ENCODE assay signal across 10 cellular contexts in the genomic region with DNA sequence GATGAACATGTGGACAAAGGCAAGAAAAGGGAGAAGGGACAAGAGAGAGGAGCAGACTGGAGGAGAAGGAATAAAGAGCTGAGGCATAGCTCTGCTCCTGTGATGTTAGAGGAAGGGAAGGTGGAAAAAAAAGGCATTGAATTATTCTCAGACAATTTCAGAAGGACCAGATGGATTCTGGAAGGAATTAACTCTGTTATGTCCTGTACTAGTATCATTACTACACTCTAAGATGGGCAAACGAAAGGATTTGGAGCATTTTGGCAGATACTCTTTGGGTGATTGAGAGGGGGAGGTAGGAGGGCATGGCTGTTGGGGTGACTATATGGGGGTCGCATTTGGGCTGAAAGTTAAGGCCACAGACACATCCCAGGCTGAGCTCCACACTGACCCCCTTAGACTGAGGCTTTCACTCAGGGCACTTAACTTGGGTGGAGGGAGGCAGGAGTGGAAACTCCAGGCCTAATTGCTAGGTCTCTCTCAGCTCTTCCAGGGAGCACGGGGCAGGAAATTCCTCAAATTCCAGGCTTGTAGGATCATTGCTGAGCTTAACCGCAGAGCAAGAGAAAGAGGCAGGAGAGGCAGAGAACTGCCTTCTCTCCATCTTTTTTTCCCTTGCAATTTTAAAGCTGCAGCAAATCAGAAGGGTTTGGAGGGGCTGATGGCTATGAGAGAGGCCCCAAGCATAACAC. TPM values are rescaled to one million over a fixed set of nuclear protein-coding genes. Genes with fewer than 3 reads are reported as not detected.
A peak's percentile ranks its signal among the peaks of the same experiment; 100 is the strongest.
DNase-seq lines count a peak whose midpoint lies in the region; ATAC-seq, FAIRE-seq and TF ChIP-seq lines count a peak whose summit lies in the region.
"Had no signal": no experiment of that assay in that cellular context is flagged by ENCODE, and none has a peak within 500 bp of the region (broad histone marks: within the 10 kb centered on the region; RNA-seq: fewer than 3 reads in every experiment).

No MANE protein-coding gene starts in this region.

- DNase-seq in WTC11 (ENCODE audit: low spot score) (peak; percentile 64), heart right ventricle (peak in 1 of 2 donors; percentile 72), pulmonary artery endothelial cell (ENCODE audit: low read depth, low spot score) (peak; percentile 85), D341Med (ENCODE audit: low spot score) (no peak)
- DNase-seq in activated CD4-positive, alpha-beta T cell treated with anti-CD3 and anti-CD28 coated beads for 1 hour: no peak
- no peak for DNase-seq in stimulated activated naive CD4-positive, alpha-beta T cell (lab: John Stamatoyannopoulos, UW)

- H3K9me3 ChIP-seq in heart right ventricle: no peaks in the 10 kb centered on the region

- H3K4me3 Mint-ChIP-seq in WTC11: peak overlapping the region; percentile 37

- H3K27ac ChIP-seq in heart right ventricle: peak overlapping the region; percentile 73 to 94 (median 83)

- POLR2A ChIA-PET in WTC11 (lab: Charles Lee): interaction anchor here (0.5 to 1.9 kb wide), 10 partner anchors 7 to 221 kb away, joined by 3 to 8 read pairs (median 4); a partner anchor contains a TSS

- H3K9me3 Mint-ChIP-seq in WTC11: no peaks in the 10 kb centered on the region

- no peak for TF ChIP-seq CTCF in WTC11 (IDR thresholded peaks at IDR 0.05)
- no peak for TF ChIP-seq CTCF in heart right ventricle (IDR thresholded peaks at IDR 0.05)

- H3K36me3 Mint-ChIP-seq in WTC11: no peaks in the 10 kb centered on the region; the same call in 1 of the 2 replicates

- no peaks in the 10 kb centered on the region for H3K27me3 Mint-ChIP-seq in WTC11 (ENCODE audit: low read depth)

- FAIRE-seq in G401.6 (lab: Jason Lieb, UNC): peak; percentile 98
- FAIRE-seq: GM12878, islet of Langerhans had no signal

- peaks cover 31 to 95% (median 80%) of the 10 kb centered on the region in 9 donors for H3K4me1 ChIP-seq in heart right ventricle

- 19 to 22% methylated on average over 4 of the region's 4 CpGs for WGBS in heart right ventricle, 2 donors

- intact Hi-C loops in heart right ventricle (cut with DNase I): no loop called here

- no peaks in the 10 kb centered on the region for H3K36me3 ChIP-seq in heart right ventricle

- no peaks in the 10 kb centered on the region for H3K27me3 ChIP-seq in heart right ventricle

- peak; percentile 87 for ATAC-seq in WTC11
- ATAC-seq in heart right ventricle: peak; percentile 81 to 91 (median 86)
- ATAC-seq in GM19452 (IDR thresholded peaks at IDR 0.05; ENCODE audit: unreplicated experiment): no peak
- ATAC-seq: GM12878 had no signal

- H3K4me1 Mint-ChIP-seq in WTC11: peaks cover 95% of the 10 kb centered on the region

- peak overlapping the region; percentile 91 for H3K27ac Mint-ChIP-seq in WTC11

- H3K4me3 ChIP-seq in heart right ventricle: peak overlapping the region in 2 of 10 donors; percentile 5 to 17
- H3K4me3 ChIP-seq: GM12878 had no signal

- CTCF ChIA-PET in WTC11 (lab: Charles Lee): interaction anchor here (0.6 to 2.4 kb wide), 21 partner anchors 8 to 105 kb away, joined by 3 to 23 read pairs (median 6); a partner anchor contains a TSS

TF ChIP-seq in WTC11, 78 proteins besides CTCF, POLR2A, EP300 and RAD21:
- TF ChIP-seq ZBTB21 (CRISPR knock-in tag; IDR thresholded peaks at IDR 0.05; ENCODE audit: borderline replicate concordance) (0 out of 2 replicates have a peak, but pooled peaks have one; percentile 29), ETV6 (CRISPR knock-in tag; IDR thresholded peaks at IDR 0.05) (peak; percentile 82), TEAD1 (CRISPR knock-in tag; IDR thresholded peaks at IDR 0.05) (peak; percentile 98; the same call in 1 of the 2 replicates), ZNF263 (CRISPR knock-in tag; IDR thresholded peaks at IDR 0.05; ENCODE audit: low read depth) (peak; percentile 51; the same call in 1 of the 2 replicates), ZNF121 (CRISPR knock-in tag; IDR thresholded peaks at IDR 0.05) (no peak), TEAD4 (CRISPR knock-in tag; IDR thresholded peaks at IDR 0.05) (peak; percentile 96), SMAD4 (CRISPR knock-in tag; IDR thresholded peaks at IDR 0.05) (no peak)
- TF ChIP-seq, protein P1, sequence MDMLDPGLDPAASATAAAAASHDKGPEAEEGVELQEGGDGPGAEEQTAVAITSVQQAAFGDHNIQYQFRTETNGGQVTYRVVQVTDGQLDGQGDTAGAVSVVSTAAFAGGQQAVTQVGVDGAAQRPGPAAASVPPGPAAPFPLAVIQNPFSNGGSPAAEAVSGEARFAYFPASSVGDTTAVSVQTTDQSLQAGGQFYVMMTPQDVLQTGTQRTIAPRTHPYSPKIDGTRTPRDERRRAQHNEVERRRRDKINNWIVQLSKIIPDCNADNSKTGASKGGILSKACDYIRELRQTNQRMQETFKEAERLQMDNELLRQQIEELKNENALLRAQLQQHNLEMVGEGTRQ (CRISPR knock-in tag; IDR thresholded peaks at IDR 0.05): no peak
- TF ChIP-seq, protein P2, sequence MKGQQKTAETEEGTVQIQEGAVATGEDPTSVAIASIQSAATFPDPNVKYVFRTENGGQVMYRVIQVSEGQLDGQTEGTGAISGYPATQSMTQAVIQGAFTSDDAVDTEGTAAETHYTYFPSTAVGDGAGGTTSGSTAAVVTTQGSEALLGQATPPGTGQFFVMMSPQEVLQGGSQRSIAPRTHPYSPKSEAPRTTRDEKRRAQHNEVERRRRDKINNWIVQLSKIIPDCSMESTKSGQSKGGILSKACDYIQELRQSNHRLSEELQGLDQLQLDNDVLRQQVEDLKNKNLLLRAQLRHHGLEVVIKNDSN (CRISPR knock-in tag; IDR thresholded peaks at IDR 0.05): no peak
- TF ChIP-seq, protein P3, sequence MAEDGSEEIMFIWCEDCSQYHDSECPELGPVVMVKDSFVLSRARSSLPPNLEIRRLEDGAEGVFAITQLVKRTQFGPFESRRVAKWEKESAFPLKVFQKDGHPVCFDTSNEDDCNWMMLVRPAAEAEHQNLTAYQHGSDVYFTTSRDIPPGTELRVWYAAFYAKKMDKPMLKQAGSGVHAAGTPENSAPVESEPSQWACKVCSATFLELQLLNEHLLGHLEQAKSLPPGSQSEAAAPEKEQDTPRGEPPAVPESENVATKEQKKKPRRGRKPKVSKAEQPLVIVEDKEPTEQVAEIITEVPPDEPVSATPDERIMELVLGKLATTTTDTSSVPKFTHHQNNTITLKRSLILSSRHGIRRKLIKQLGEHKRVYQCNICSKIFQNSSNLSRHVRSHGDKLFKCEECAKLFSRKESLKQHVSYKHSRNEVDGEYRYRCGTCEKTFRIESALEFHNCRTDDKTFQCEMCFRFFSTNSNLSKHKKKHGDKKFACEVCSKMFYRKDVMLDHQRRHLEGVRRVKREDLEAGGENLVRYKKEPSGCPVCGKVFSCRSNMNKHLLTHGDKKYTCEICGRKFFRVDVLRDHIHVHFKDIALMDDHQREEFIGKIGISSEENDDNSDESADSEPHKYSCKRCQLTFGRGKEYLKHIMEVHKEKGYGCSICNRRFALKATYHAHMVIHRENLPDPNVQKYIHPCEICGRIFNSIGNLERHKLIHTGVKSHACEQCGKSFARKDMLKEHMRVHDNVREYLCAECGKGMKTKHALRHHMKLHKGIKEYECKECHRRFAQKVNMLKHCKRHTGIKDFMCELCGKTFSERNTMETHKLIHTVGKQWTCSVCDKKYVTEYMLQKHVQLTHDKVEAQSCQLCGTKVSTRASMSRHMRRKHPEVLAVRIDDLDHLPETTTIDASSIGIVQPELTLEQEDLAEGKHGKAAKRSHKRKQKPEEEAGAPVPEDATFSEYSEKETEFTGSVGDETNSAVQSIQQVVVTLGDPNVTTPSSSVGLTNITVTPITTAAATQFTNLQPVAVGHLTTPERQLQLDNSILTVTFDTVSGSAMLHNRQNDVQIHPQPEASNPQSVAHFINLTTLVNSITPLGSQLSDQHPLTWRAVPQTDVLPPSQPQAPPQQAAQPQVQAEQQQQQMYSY (CRISPR knock-in tag; IDR thresholded peaks at IDR 0.05): peak; percentile 91

RNA-seq across cellular contexts. Expression of a gene that starts 25.9 kb away (rescaled TPM):
- total RNA-seq in WTC11 (2021): 32.8 to 42.4 TPM (median 32.9 TPM) in 3 replicates
- 10 to 100 TPM in 3 of 10 donors, 1 to 10 TPM in 7; 4.7 to 14.7 (median 7.5) TPM for total RNA-seq in heart right ventricle
- 1 to 10 TPM; 4.1 to 4.5 TPM for polyA plus RNA-seq in heart right ventricle
- 35.9 and 42.8 TPM in 2 replicates for total RNA-seq in pulmonary artery endothelial cell
- polyA plus RNA-seq: GM12878 had no signal

Comparison
In these comparisons a context has a peak if more than half of its experiments do, and no peak if none do; other contexts are left out.
1. DNase-seq: peak in WTC11 (single experiment) and pulmonary artery endothelial cell (single experiment); none in D341Med (single experiment), activated CD4-positive, alpha-beta T cell treated with anti-CD3 and anti-CD28 coated beads for 1 hour (single experiment) and stimulated activated naive CD4-positive, alpha-beta T cell (0 of 6).